In the genomic region with DNA sequence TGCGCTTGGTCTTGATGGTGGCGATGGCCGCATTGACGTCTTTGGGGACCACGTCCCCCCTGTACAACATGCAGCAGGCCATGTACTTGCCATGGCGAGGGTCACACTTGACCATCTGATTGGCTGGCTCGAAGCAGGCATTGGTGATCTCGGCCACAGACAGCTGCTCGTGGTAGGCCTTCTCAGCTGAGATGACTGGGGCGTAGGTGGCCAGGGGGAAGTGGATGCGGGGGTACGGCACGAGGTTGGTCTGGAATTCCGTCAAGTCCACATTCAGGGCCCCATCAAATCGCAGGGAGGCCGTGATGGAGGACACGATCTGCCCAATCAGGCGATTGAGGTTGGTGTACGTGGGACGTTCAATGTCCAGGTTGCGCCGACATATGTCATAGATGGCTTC, we compare ENCODE assay signal across 3 cellular contexts. TPM values are rescaled to one million over a fixed set of nuclear protein-coding genes. Genes with fewer than 3 reads are reported as not detected.
"Had no signal": no experiment of that assay in that cellular context is flagged by ENCODE, and none has a peak within 500 bp of the region (broad histone marks: within the 10 kb centered on the region; RNA-seq: fewer than 3 reads in every experiment).

No MANE protein-coding gene starts in this region.

RNA-seq across cellular contexts. Expression of gene TUBA3E, which starts 4.4 kb away (rescaled TPM):
- total RNA-seq: H1, HepG2, HT-29 had no signal
